Comparison of ENCODE assay signal across 20 cellular contexts in the genomic region with DNA sequence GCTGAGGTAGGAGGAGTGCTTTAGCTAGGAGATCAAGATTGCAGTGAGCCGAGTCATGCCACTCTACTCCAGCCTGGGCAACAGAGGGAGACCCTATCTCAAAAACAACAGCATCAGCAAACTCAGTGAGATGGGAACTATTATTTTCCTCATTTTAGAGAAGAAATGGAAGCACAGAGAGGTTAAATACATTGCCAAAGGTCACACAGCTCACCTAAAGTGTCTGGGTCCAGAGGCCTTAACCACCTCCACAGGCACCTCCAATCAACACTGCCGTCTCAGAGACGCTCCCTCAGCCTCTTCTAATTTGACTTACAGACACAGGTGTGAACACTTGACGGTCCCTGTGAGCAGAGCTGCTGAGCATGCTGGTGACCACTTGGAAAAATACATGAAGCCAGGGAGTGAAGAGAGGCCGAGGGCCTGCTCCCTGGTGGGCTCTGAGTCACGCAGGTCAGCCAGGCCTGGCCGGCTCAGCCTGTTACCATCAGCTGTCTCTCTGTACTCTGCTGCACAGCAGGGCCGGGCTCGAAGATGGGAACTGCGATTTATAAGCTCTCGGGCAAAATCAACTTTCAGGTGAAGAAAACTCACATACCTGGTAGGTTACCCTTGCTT.
"Had no signal": no experiment of that assay in that cellular context is flagged by ENCODE, and none has a peak within 500 bp of the region (broad histone marks: within the 10 kb centered on the region; RNA-seq: fewer than 3 reads in every experiment).

No MANE protein-coding gene starts in this region.

- H3K27me3 ChIP-seq: ascending aorta, upper lobe of left lung had no signal

- H3K36me3 ChIP-seq: ascending aorta, thoracic aorta, upper lobe of left lung had no signal

- H3K9me3 ChIP-seq: ascending aorta, mucosa of descending colon, thoracic aorta, upper lobe of left lung had no signal

- H3K4me3 ChIP-seq: ascending aorta, mucosa of descending colon, skin epidermis, thoracic aorta, upper lobe of left lung had no signal

- ATAC-seq: activated T-cell treated with anti-CD3 and anti-CD28 coated beads, Interleukin-2, amount 50 U/mL, for 72 hours; esophagus mucosa; mucosa of descending colon; naive thymus-derived CD8-positive, alpha-beta T cell; stimulated activated effector memory CD8-positive, alpha-beta T cell treated with anti-CD3 and anti-CD28 coated beads, Interleukin-12 subunit alpha, Interleukin-12 subunit beta, amount 100 ng/mL, for 72 hours had no signal

- H3K27ac ChIP-seq: ascending aorta, skin epidermis, thoracic aorta, upper lobe of left lung had no signal

- H3K4me3 Mint-ChIP-seq: activated T-cell treated with anti-CD3 and anti-CD28 coated beads, Interleukin-2, amount 50 U/mL, for 72 hours; immature natural killer cell; memory B cell; naive thymus-derived CD8-positive, alpha-beta T cell; stimulated activated effector memory CD8-positive, alpha-beta T cell treated with anti-CD3 and anti-CD28 coated beads, Interleukin-12 subunit alpha, Interleukin-12 subunit beta, amount 100 ng/mL, for 72 hours had no signal

- H3K36me3 Mint-ChIP-seq: immature natural killer cell; memory B cell; naive thymus-derived CD8-positive, alpha-beta T cell; stimulated activated effector memory CD8-positive, alpha-beta T cell treated with anti-CD3 and anti-CD28 coated beads, Interleukin-12 subunit alpha, Interleukin-12 subunit beta, amount 100 ng/mL, for 72 hours had no signal

- H3K4me1 Mint-ChIP-seq: immature natural killer cell; memory B cell; stimulated activated effector memory CD8-positive, alpha-beta T cell treated with anti-CD3 and anti-CD28 coated beads, Interleukin-12 subunit alpha, Interleukin-12 subunit beta, amount 100 ng/mL, for 72 hours had no signal

- H3K4me1 ChIP-seq: ascending aorta, upper lobe of left lung had no signal

- H3K27ac Mint-ChIP-seq: activated T-cell treated with anti-CD3 and anti-CD28 coated beads, Interleukin-2, amount 50 U/mL, for 72 hours; immature natural killer cell; memory B cell; naive thymus-derived CD8-positive, alpha-beta T cell; stimulated activated effector memory CD8-positive, alpha-beta T cell treated with anti-CD3 and anti-CD28 coated beads, Interleukin-12 subunit alpha, Interleukin-12 subunit beta, amount 100 ng/mL, for 72 hours had no signal

- DNase-seq: activated CD4-positive, alpha-beta T cell treated with anti-CD3 and anti-CD28 coated beads, Interleukin-2, amount 50 U/mL, for 1 hour; activated CD4-positive, CD25-positive, alpha-beta regulatory T cell treated with anti-CD3 and anti-CD28 coated beads, Interleukin-2, amount 50 U/mL, for 72 hours; activated effector memory CD4-positive, alpha-beta T cell treated with anti-CD3 and anti-CD28 coated beads, Interleukin-2, amount 50 U/mL, for 16 hours; activated naive CD4-positive, alpha-beta T cell treated with anti-CD3 and anti-CD28 coated beads, Interleukin-2, amount 50 U/mL, for 16 hours; activated T-cell treated with anti-CD3 and anti-CD28 coated beads, Interleukin-2, amount 50 U/mL, for 72 hours; effector CD4-positive, alpha-beta T cell; immature natural killer cell; mucosa of descending colon; naive thymus-derived CD8-positive, alpha-beta T cell; nucleus accumbens; posterior cingulate gyrus; stimulated activated CD4-positive, alpha-beta T cell treated with anti-CD3 and anti-CD28 coated beads, Interleukin-4, amount 100 ng/mL, for 1 hour; T1000; upper lobe of left lung had no signal

- H3K9me3 Mint-ChIP-seq: activated T-cell treated with anti-CD3 and anti-CD28 coated beads, Interleukin-2, amount 50 U/mL, for 72 hours; immature natural killer cell; memory B cell; naive thymus-derived CD8-positive, alpha-beta T cell; stimulated activated effector memory CD8-positive, alpha-beta T cell treated with anti-CD3 and anti-CD28 coated beads, Interleukin-12 subunit alpha, Interleukin-12 subunit beta, amount 100 ng/mL, for 72 hours had no signal
